Comparison of ENCODE assay signal across 12 cellular contexts in the genomic region with DNA sequence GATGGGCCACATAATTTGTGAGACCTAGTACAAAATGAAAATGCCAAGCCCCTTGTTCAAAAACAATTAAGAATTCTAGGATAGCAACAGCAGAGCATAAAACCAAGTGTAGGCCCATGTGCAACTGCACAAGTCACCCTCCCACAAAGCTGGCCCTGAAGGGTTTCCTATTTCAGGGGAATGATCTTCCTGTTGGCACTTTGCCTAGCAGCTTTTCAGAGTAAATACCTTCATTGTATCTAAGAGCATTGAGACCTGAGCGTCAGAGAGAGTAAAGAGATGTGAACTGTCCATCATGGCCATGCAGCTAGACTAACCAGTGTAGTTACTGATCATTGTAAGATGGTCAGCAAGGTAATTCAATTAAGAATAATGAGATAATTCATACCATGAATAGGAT.
DNase-seq lines count a peak whose midpoint lies in the region; ATAC-seq and TF ChIP-seq lines count a peak whose summit lies in the region.
"Had no signal": no experiment of that assay in that cellular context is flagged by ENCODE, and none has a peak within 500 bp of the region (broad histone marks: within the 10 kb centered on the region; RNA-seq: fewer than 3 reads in every experiment).

No MANE protein-coding gene starts in this region.

- DNase-seq in Calu3, result peak; percentile 59
- peak; percentile 58 for DNase-seq in NCI-H128 (lab: John Stamatoyannopoulos, UW; ENCODE audit: unreplicated experiment)
- DNase-seq in NCI-H748 (lab: John Stamatoyannopoulos, UW; ENCODE audit: unreplicated experiment), result peak; percentile 93
- DNase-seq in epithelial cell of esophagus (ENCODE audit: low read depth), result peak; percentile 71
- DNase-seq in gastrocnemius medialis, result no peak
- no peak for DNase-seq in GDM1 (lab: John Stamatoyannopoulos, UW)
- DNase-seq in posterior cingulate gyrus, result no peak
- DNase-seq: GOT3, T-helper 2 cell had no signal

- intact Hi-C loops in Calu3 (cut with micrococcal nuclease; ENCODE audit: unreplicated experiment), result no loop called here
- intact Hi-C loops in gastrocnemius medialis (cut with DNase I; ENCODE audit: low total_unique reads), result no loop called here
- intact Hi-C loops in posterior cingulate gyrus (cut with DNase I), result no loop called here

- in situ Hi-C loops in gastrocnemius medialis (cut with MboI; ENCODE audit: low sequenced_read_pairs in 4 of 4), result loop anchor here in 2 of 4 donors (25.0 kb wide), 1 partner anchor 951 kb away; no protein-coding TSS in a partner anchor

- TF ChIP-seq POLR2A in gastrocnemius medialis (IDR thresholded peaks at IDR 0.05), result no peak

- H3K27ac Mint-ChIP-seq in Calu3 (ENCODE audit: unreplicated experiment), result no peak overlapping the region
- H3K27ac Mint-ChIP-seq: activated naive CD8-positive, alpha-beta T cell had no signal

- no peaks in the 10 kb centered on the region for H3K9me3 Mint-ChIP-seq in Calu3 (ENCODE audit: low read depth, unreplicated experiment)

- H3K4me1 ChIP-seq in gastrocnemius medialis, result no peaks in the 10 kb centered on the region
- H3K4me1 ChIP-seq: tibial nerve had no signal

- no peaks in the 10 kb centered on the region for H3K36me3 Mint-ChIP-seq in Calu3 (ENCODE audit: insufficient read depth, unreplicated experiment)

- H3K27ac ChIP-seq in gastrocnemius medialis, result no peak overlapping the region
- H3K27ac ChIP-seq: tibial nerve had no signal

- CTCF ChIA-PET in Calu3 (lab: Charles Lee), result no interaction called here

- no peaks in the 10 kb centered on the region for H3K27me3 Mint-ChIP-seq in Calu3 (ENCODE audit: unreplicated experiment)
- H3K27me3 Mint-ChIP-seq: activated naive CD8-positive, alpha-beta T cell had no signal

- H3K36me3 ChIP-seq in gastrocnemius medialis, result no peaks in the 10 kb centered on the region
- H3K36me3 ChIP-seq: tibial nerve had no signal

- ATAC-seq in gastrocnemius medialis, result no peak
- no peak for ATAC-seq in GM21825 (IDR thresholded peaks at IDR 0.05; ENCODE audit: unreplicated experiment)

- H3K4me3 ChIP-seq in epithelial cell of esophagus (ENCODE audit: low read length) (no peak overlapping the region), gastrocnemius medialis (no peak overlapping the region)
- H3K4me3 ChIP-seq: tibial nerve had no signal

- TF ChIP-seq CTCF in Calu3 (IDR thresholded peaks at IDR 0.05; ENCODE audit: unreplicated experiment) (no peak), epithelial cell of esophagus (IDR thresholded peaks at IDR 0.05; ENCODE audit: insufficient read depth, low read depth, low read length, missing control alignments) (no peak), gastrocnemius medialis (IDR thresholded peaks at IDR 0.05 in 4 of 5, conservative IDR thresholded peaks at IDR 0.05 in 1 of 5) (no peak)

- H3K27me3 ChIP-seq in gastrocnemius medialis, result no peaks in the 10 kb centered on the region
- H3K27me3 ChIP-seq: tibial nerve had no signal

- H3K9me3 ChIP-seq in gastrocnemius medialis, result no peaks in the 10 kb centered on the region
- H3K9me3 ChIP-seq: tibial nerve had no signal

- no TSS peak for BruUV-seq in Calu3 (replicated peaks; lab: Mats Ljungman, UMichigan)

- H3K4me3 Mint-ChIP-seq in Calu3 (ENCODE audit: low read depth, unreplicated experiment), result no peak overlapping the region
- H3K4me3 Mint-ChIP-seq: activated naive CD8-positive, alpha-beta T cell had no signal

- peaks cover 12% of the 10 kb centered on the region for H3K4me1 Mint-ChIP-seq in Calu3 (ENCODE audit: low read depth, unreplicated experiment)

Comparison
In these comparisons a context has a peak if more than half of its experiments do, and no peak if none do; other contexts are left out.
1. DNase-seq: peak in Calu3 (single experiment), NCI-H128 (single experiment), NCI-H748 (single experiment) and epithelial cell of esophagus (single experiment); none in gastrocnemius medialis (0 of 2), GDM1 (single experiment) and posterior cingulate gyrus (0 of 10).